Comparison of ENCODE assay signal across 14 cellular contexts in genomic region chr22:50193621-50194020, GRCh38.
"Had no signal": no experiment of that assay in that cellular context is flagged by ENCODE, and none has a peak within 500 bp of the region (broad histone marks: within the 10 kb centered on the region; RNA-seq: fewer than 3 reads in every experiment).

No MANE protein-coding gene starts in this region.

- H3K4me3 ChIP-seq: esophagus muscularis mucosa, lung, neural progenitor cell, thyroid gland had no signal

- H3K27ac Mint-ChIP-seq: activated naive CD4-positive, alpha-beta T cell treated with anti-CD3 and anti-CD28 coated beads for 36 hours; neural progenitor cell had no signal

- H3K27me3 ChIP-seq: esophagus muscularis mucosa, neural progenitor cell, thyroid gland had no signal

- ATAC-seq: activated T-helper 17 cell treated with anti-CD3 and anti-CD28 coated beads, Interleukin-2, amount 50 U/mL, for 72 hours; left colon had no signal

- H3K27me3 Mint-ChIP-seq: activated T-helper 17 cell treated with anti-CD3 and anti-CD28 coated beads, Interleukin-2, amount 50 U/mL, for 72 hours; stimulated activated memory B cell treated with anti-CD40 and anti-IgM and Interleukin-4, amounts not matched to agents 10 μg/mL and 1 μg/mL and 100 μg/mL, for 72 hours had no signal

- H3K4me1 ChIP-seq: neural progenitor cell had no signal

- H3K36me3 ChIP-seq: neural progenitor cell had no signal

- H3K9me3 Mint-ChIP-seq: activated naive CD4-positive, alpha-beta T cell treated with anti-CD3 and anti-CD28 coated beads for 36 hours; activated T-helper 17 cell treated with anti-CD3 and anti-CD28 coated beads, Interleukin-2, amount 50 U/mL, for 72 hours; neural progenitor cell; stimulated activated memory B cell treated with anti-CD40 and anti-IgM and Interleukin-4, amounts not matched to agents 10 μg/mL and 1 μg/mL and 100 μg/mL, for 72 hours had no signal

- H3K4me3 Mint-ChIP-seq: activated naive CD4-positive, alpha-beta T cell treated with anti-CD3 and anti-CD28 coated beads for 36 hours; neural progenitor cell had no signal

- H3K9me3 ChIP-seq: esophagus muscularis mucosa, thyroid gland had no signal

- H3K27ac ChIP-seq: esophagus muscularis mucosa, neural progenitor cell, parathyroid adenoma, thyroid gland had no signal

- DNase-seq: activated CD4-positive, alpha-beta T cell treated with anti-CD3 and anti-CD28 coated beads, Interleukin-2, amount 50 U/mL, for 1 hour; activated CD8-positive, alpha-beta memory T cell treated with anti-CD3 and anti-CD28 coated beads for 24 hours; midbrain; stimulated activated CD4-positive, alpha-beta T cell treated with anti-CD3 and anti-CD28 coated beads, Interleukin-12 subunit alpha, Interleukin-12 subunit beta, amount 100 ng/mL, for 4 hours; stimulated activated CD4-positive, alpha-beta T cell treated with anti-CD3 and anti-CD28 coated beads, Interleukin-2, amount 100 ng/mL, for 24 hours; thyroid gland had no signal
